ENCODE assay signal across 10 cellular contexts in genomic region chr1:152167835-152168534, GRCh38. TPM values are rescaled to one million over a fixed set of nuclear protein-coding genes. Genes with fewer than 3 reads are reported as not detected.
DNase-seq lines count a peak whose midpoint lies in the region; ATAC-seq, FAIRE-seq and TF ChIP-seq lines count a peak whose summit lies in the region.
"Had no signal": no experiment of that assay in that cellular context is flagged by ENCODE, and none has a peak within 500 bp of the region (broad histone marks: within the 10 kb centered on the region; RNA-seq: fewer than 3 reads in every experiment).

No MANE protein-coding gene starts in this region.

- H3K27me3 ChIP-seq in MG63 (no peaks in the 10 kb centered on the region), bronchial epithelial cell (ENCODE audit: control insufficient read depth, insufficient read depth, low read length) (no peaks in the 10 kb centered on the region)

- H3K36me3 ChIP-seq in MG63: no peaks in the 10 kb centered on the region
- no peaks in the 10 kb centered on the region for H3K36me3 ChIP-seq in bronchial epithelial cell (ENCODE audit: control insufficient read depth, insufficient read depth, low read length)

- H3K9me3 ChIP-seq in MG63: no peaks in the 10 kb centered on the region

- in situ Hi-C loops in Caki2 (cut with HindIII; ENCODE audit: low pct_unique_long_range_greater_than_20kb, low sequenced_read_pairs): no loop called here

- H3K4me3 ChIP-seq in MG63 (no peak overlapping the region), bronchial epithelial cell (ENCODE audit: low read depth, low read length) (no peak overlapping the region)

- no peak for TF ChIP-seq CTCF in bronchial epithelial cell (IDR thresholded peaks at IDR 0.05; ENCODE audit: insufficient read depth, low read length, severe bottlenecking)

- no peak for ATAC-seq in HG02798 (IDR thresholded peaks at IDR 0.05; ENCODE audit: poor library complexity, unreplicated experiment)

- peak; percentile 95 for DNase-seq in Caki2 (ENCODE audit: low read depth)
- DNase-seq in MG63: peak; percentile 70
- DNase-seq in bronchial epithelial cell (ENCODE audit: low read depth): peak; percentile 100
- DNase-seq in myocyte (ENCODE audit: low read depth): peak; percentile 95
- no peak for DNase-seq in DMS 273 treated with DMSO at 0.1 percent for 48 hours (lab: John Stamatoyannopoulos, UW)
- DNase-seq in NCI-H748 treated with DMSO at 0.1 percent for 48 hours (lab: John Stamatoyannopoulos, UW): no peak
- DNase-seq in effector CD8-positive, alpha-beta T cell (lab: John Stamatoyannopoulos, UW): no peak
- DNase-seq: NCI-H187 treated with DMSO at 0.1 percent for 48 hours, substantia nigra had no signal

- FAIRE-seq in bronchial epithelial cell (lab: Jason Lieb, UNC): peak; percentile 99

RNA-seq across cellular contexts. Expression of gene RPTN, which starts 9.0 kb away (rescaled TPM):
- total RNA-seq in Caki2 (2014; rRNA removed; shearing (Covaris generic); ENCODE audit: low replicate concordance): not detected in 2 replicates
- not detected in 2 replicates for total RNA-seq in MG63 (2014; rRNA removed; shearing (Covaris generic); ENCODE audit: low replicate concordance)
- total RNA-seq in bronchial epithelial cell (0.53 and 2.9 TPM in 2 replicates), myocyte (1.0 and 1.9 TPM in 2 replicates)
- 0.18 TPM for polyA plus RNA-seq in myocyte (2012)

RNA-seq across cellular contexts. Expression of gene TCHH, which starts 52.7 kb away (rescaled TPM):
- not detected in 2 replicates for total RNA-seq in Caki2 (2014; rRNA removed; shearing (Covaris generic); ENCODE audit: low replicate concordance)
- 0.10 TPM in 1 of 2 replicates, not detected in the other for total RNA-seq in MG63 (2014; rRNA removed; shearing (Covaris generic); ENCODE audit: low replicate concordance)
- under 0.01 TPM in 2 replicates for total RNA-seq in bronchial epithelial cell
- not detected in 2 replicates for total RNA-seq in myocyte
- 0.04 TPM for polyA plus RNA-seq in myocyte (2012)

RNA-seq across cellular contexts. Expression of gene HRNR, which starts 56.0 kb away (rescaled TPM):
- not detected in 2 replicates for total RNA-seq in Caki2 (2014; rRNA removed; shearing (Covaris generic); ENCODE audit: low replicate concordance)
- not detected in 2 replicates for total RNA-seq in MG63 (2014; rRNA removed; shearing (Covaris generic); ENCODE audit: low replicate concordance)
- total RNA-seq in bronchial epithelial cell (under 0.01 and 0.26 TPM in 2 replicates), myocyte (not detected in 2 replicates)
- 0.16 TPM for polyA plus RNA-seq in myocyte (2012)

Comparison
In these comparisons a context has a peak if more than half of its experiments do, and no peak if none do; other contexts are left out.
1. DNase-seq: peak in Caki2 (single experiment), MG63 (single experiment), bronchial epithelial cell (single experiment) and myocyte (single experiment); none in DMS 273 treated with DMSO at 0.1 percent for 48 hours (single experiment), NCI-H748 treated with DMSO at 0.1 percent for 48 hours (single experiment) and effector CD8-positive, alpha-beta T cell (single experiment).